Comparison of ENCODE assay signal across 1 cellular context in the genomic region with DNA sequence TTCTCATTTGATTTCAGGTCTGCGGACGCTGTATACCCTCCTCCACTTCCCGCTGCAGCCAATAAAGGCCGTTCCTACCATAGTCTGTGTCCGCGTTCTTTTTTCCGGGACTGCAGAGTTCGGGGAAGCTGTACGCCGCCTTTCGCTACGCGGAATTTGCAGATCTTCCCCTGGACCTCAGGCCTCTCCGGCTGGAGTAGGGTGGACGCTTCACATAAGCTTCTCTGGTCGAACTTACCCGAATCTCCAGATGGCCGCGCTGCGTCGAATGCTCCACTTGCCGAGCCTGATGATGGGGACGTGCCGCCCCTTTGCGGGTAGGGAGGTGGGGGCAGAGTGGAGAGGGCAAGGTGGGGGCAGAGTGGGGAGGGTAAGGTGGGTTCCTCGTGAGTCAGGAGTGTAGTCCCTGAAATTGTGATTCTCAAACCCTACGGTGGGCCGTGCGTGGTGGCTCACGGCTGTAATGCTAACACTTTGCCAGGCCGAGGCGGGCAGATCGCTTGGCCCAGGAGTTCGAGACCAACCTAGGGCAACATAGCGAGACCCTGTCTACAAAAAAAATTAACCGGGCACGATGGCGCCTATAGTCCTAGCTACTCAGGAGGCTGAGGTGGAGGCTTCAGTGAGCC.
TF ChIP-seq lines count a peak whose summit lies in the region.

No MANE protein-coding gene starts in this region.

TF ChIP-seq in WTC11, 78 proteins besides CTCF, POLR2A, EP300 and RAD21 (continued from another document):
- TF ChIP-seq, protein P1, sequence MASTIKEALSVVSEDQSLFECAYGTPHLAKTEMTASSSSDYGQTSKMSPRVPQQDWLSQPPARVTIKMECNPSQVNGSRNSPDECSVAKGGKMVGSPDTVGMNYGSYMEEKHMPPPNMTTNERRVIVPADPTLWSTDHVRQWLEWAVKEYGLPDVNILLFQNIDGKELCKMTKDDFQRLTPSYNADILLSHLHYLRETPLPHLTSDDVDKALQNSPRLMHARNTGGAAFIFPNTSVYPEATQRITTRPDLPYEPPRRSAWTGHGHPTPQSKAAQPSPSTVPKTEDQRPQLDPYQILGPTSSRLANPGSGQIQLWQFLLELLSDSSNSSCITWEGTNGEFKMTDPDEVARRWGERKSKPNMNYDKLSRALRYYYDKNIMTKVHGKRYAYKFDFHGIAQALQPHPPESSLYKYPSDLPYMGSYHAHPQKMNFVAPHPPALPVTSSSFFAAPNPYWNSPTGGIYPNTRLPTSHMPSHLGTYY (CRISPR knock-in tag; IDR thresholded peaks at IDR 0.05), result peak; percentile 60; the same call in 1 of the 2 replicates
- TF ChIP-seq, protein P2, sequence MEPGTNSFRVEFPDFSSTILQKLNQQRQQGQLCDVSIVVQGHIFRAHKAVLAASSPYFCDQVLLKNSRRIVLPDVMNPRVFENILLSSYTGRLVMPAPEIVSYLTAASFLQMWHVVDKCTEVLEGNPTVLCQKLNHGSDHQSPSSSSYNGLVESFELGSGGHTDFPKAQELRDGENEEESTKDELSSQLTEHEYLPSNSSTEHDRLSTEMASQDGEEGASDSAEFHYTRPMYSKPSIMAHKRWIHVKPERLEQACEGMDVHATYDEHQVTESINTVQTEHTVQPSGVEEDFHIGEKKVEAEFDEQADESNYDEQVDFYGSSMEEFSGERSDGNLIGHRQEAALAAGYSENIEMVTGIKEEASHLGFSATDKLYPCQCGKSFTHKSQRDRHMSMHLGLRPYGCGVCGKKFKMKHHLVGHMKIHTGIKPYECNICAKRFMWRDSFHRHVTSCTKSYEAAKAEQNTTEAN (CRISPR knock-in tag; IDR thresholded peaks at IDR 0.05), result no peak
- TF ChIP-seq NR2C2 (CRISPR knock-in tag; IDR thresholded peaks at IDR 0.05), result no peak
- TF ChIP-seq, protein P3, sequence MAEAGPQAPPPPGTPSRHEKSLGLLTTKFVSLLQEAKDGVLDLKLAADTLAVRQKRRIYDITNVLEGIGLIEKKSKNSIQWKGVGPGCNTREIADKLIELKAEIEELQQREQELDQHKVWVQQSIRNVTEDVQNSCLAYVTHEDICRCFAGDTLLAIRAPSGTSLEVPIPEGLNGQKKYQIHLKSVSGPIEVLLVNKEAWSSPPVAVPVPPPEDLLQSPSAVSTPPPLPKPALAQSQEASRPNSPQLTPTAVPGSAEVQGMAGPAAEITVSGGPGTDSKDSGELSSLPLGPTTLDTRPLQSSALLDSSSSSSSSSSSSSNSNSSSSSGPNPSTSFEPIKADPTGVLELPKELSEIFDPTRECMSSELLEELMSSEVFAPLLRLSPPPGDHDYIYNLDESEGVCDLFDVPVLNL (CRISPR knock-in tag; IDR thresholded peaks at IDR 0.05; ENCODE audit: borderline replicate concordance, low read depth), result no peak
